ENCODE assay signal across 10 cellular contexts in the genomic region with DNA sequence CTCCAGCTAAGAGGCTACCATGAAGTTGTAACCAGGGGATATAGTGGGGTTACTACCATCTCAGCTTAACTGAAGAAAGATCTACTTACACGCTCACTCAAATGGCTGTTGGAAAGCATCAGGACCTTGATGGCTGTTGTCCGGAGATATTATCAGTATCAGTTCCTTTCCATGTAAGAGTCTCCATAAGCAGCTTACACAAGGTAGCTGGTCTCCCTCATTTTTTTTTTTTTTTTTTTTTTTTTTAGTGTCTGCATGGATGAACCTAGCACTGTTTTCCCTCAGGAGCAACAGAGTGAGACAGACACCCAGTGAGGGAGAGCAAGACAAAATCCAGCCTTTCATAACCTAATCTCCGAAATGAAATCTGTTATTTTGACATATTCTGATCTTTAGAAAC.
"Had no signal": no experiment of that assay in that cellular context is flagged by ENCODE, and none has a peak within 500 bp of the region (broad histone marks: within the 10 kb centered on the region; RNA-seq: fewer than 3 reads in every experiment).

No MANE protein-coding gene starts in this region.

- DNase-seq: GM23248, GOT3, H7, H9, HCEC 1CT, HFFc6 had no signal

- ATAC-seq: GM23338, HCT116 had no signal

- FAIRE-seq: H1, H54 had no signal
